In genomic region chr9:97632992-97633858, GRCh38 we compare ENCODE assay signal across 7 cellular contexts.
DNase-seq lines count a peak whose midpoint lies in the region; ATAC-seq and TF ChIP-seq lines count a peak whose summit lies in the region.

NCBP1 (plus strand) TSS chr9:97633821; CDS start chr9:97633882, 61 bp downstream.
TSTD2 (minus strand) TSS chr9:97633368; CDS start chr9:97627562, 5,806 bp downstream.

- peak; percentile 97 to 98 for DNase-seq in NCI-H2081 (lab: John Stamatoyannopoulos, UW)
- peak; percentile 95 for DNase-seq in T1000 (lab: John Stamatoyannopoulos, UW)
- peak; percentile 99 for DNase-seq in astrocyte of the hippocampus (ENCODE audit: low read depth, low spot score)
- peak; percentile 95 to 98 for DNase-seq in hippocampal formation (lab: John Stamatoyannopoulos, UW)
- DNase-seq in retinal pigment epithelial cell (ENCODE audit: low read depth), result peak; percentile 92

- H3K4me3 ChIP-seq in retinal pigment epithelial cell (ENCODE audit: low read length), result peak within 1 kb of the TSS; percentile 98

- TF ChIP-seq CTCF in retinal pigment epithelial cell (conservative IDR thresholded peaks at IDR 0.05; ENCODE audit: low read depth, low read length), result no peak

- ATAC-seq in GM18508 (IDR thresholded peaks at IDR 0.05; ENCODE audit: insufficient read depth, unreplicated experiment) (peak; percentile 57), HG03025 (IDR thresholded peaks at IDR 0.05; ENCODE audit: low FRiP score, unreplicated experiment) (peak; percentile 82)

Comparison
In these comparisons a context has a peak if more than half of its experiments do, and no peak if none do; other contexts are left out.
1. Peak in every context shown above with its lines: DNase-seq, ATAC-seq and H3K4me3 ChIP-seq.